9 cellular contexts compared by ENCODE assay signal in the genomic region with DNA sequence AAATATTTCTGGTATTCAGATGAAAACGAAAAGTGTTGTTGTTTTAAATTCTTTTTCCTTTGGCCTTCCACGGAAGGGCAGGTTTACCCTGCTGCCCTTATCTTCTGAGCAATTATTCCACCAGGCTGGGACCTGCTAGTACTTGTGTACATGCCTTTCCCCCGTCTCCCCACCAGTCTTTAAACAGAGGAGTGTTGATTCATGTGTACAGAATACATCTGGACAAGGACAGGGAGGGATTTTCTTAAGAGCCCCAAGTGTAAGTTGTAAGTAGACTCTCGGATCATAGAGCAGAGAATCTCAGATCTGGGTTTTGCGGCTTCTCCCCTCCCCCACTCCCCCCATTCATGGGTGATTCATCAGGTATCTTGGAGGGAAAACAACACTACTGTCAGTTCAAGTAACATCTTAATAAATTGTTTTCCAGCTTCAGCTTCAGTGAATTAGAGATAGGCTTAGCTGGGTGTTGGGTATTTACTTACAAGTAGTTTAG.
DNase-seq lines count a peak whose midpoint lies in the region; ATAC-seq and TF ChIP-seq lines count a peak whose summit lies in the region.
"Had no signal": no experiment of that assay in that cellular context is flagged by ENCODE, and none has a peak within 500 bp of the region (broad histone marks: within the 10 kb centered on the region; RNA-seq: fewer than 3 reads in every experiment).

No MANE protein-coding gene starts in this region.

- peaks cover 18% of the 10 kb centered on the region for H3K4me1 Mint-ChIP-seq in mesothelial cell of epicardium

- H3K4me3 ChIP-seq in ACC112 (ENCODE audit: low read depth, low read length) (peak overlapping the region; percentile 44; the same call in 1 of the 2 replicates), NB4 (ENCODE audit: low read depth, low read length) (no peak overlapping the region), adipocyte (ENCODE audit: low read length) (no peak overlapping the region)

- peak overlapping the region; percentile 8 for H3K9ac ChIP-seq in adipocyte (ENCODE audit: low read length)
- H3K9ac ChIP-seq: parathyroid adenoma had no signal

- H3K9me3 Mint-ChIP-seq in mesothelial cell of epicardium: peaks cover 7% of the 10 kb centered on the region

- H3K27ac Mint-ChIP-seq in mesothelial cell of epicardium: peak overlapping the region; percentile 86

- peak overlapping the region; percentile 96 for H3K27ac ChIP-seq in ACC112 (ENCODE audit: low read depth, low read length)
- H3K27ac ChIP-seq: parathyroid adenoma had no signal

- H3K4me3 Mint-ChIP-seq in mesothelial cell of epicardium: no peak overlapping the region

- H2AFZ ChIP-seq in ACC112 (ENCODE audit: low read length, unreplicated experiment): peak overlapping the region; percentile 14
- H2AFZ ChIP-seq: parathyroid adenoma had no signal

- no peaks in the 10 kb centered on the region for H3K36me3 Mint-ChIP-seq in mesothelial cell of epicardium

- peaks cover 33% of the 10 kb centered on the region for H3K36me3 ChIP-seq in ACC112 (ENCODE audit: insufficient read depth, low read length)
- peaks cover 35% of the 10 kb centered on the region for H3K36me3 ChIP-seq in adipocyte (ENCODE audit: control insufficient read depth, insufficient read depth, low read length, severe bottlenecking)

- peak; percentile 37 for DNase-seq in NB4 (ENCODE audit: low read depth)
- peak; percentile 36 for DNase-seq in adipocyte (ENCODE audit: low read depth)
- DNase-seq in mesothelial cell of epicardium (ENCODE audit: low spot score in 2 of 2, unreplicated experiment in 2 of 2): no peak
- no peak for DNase-seq in GM19240 (ENCODE audit: insufficient read length, low spot score)
- no peak for DNase-seq in occipital lobe (lab: John Stamatoyannopoulos, UW)
- DNase-seq in Ammon's horn (ENCODE audit: low spot score): no peak

- no peak for TF ChIP-seq POLR2A in NB4 (IDR thresholded peaks at IDR 0.05; ENCODE audit: extremely low read depth, insufficient read length)

- no peaks in the 10 kb centered on the region for H3K27me3 ChIP-seq in ACC112 (ENCODE audit: insufficient read depth, low read length)
- H3K27me3 ChIP-seq in adipocyte (replicated peaks; ENCODE audit: control insufficient read depth, insufficient read depth, low read length): no peaks in the 10 kb centered on the region

- peaks cover 35% of the 10 kb centered on the region for H3K4me1 ChIP-seq in ACC112 (ENCODE audit: control insufficient read depth, insufficient read depth, low read length, unreplicated experiment)
- H3K4me1 ChIP-seq in adipocyte (ENCODE audit: control insufficient read depth, insufficient read depth, low read length): peaks cover 37% of the 10 kb centered on the region
- H3K4me1 ChIP-seq: parathyroid adenoma had no signal

- no peaks in the 10 kb centered on the region for H3K27me3 Mint-ChIP-seq in mesothelial cell of epicardium (ENCODE audit: low read depth)

- no peak for ATAC-seq in HG02798 (IDR thresholded peaks at IDR 0.05; ENCODE audit: poor library complexity, unreplicated experiment)

- peaks cover 3% of the 10 kb centered on the region for H3K79me2 ChIP-seq in ACC112 (ENCODE audit: control insufficient read depth, insufficient read depth, low read length, unreplicated experiment)
- H3K79me2 ChIP-seq: parathyroid adenoma had no signal

- no peak for TF ChIP-seq CTCF in NB4 (IDR thresholded peaks at IDR 0.05; ENCODE audit: low read depth, low read length)
- TF ChIP-seq CTCF in mesothelial cell of epicardium (IDR thresholded peaks at IDR 0.05; ENCODE audit: unreplicated experiment): no peak

- no peaks in the 10 kb centered on the region for H3K9me3 ChIP-seq in adipocyte (ENCODE audit: control insufficient read depth, low read length)

Comparison
In these comparisons a context has a peak if more than half of its experiments do, and no peak if none do; other contexts are left out.
1. DNase-seq: peak in NB4 (single experiment) and adipocyte (single experiment); none in mesothelial cell of epicardium (0 of 2), GM19240 (single experiment), occipital lobe (single experiment) and Ammon's horn (single experiment).